ENCODE assay signal across 1 cellular context in the genomic region with DNA sequence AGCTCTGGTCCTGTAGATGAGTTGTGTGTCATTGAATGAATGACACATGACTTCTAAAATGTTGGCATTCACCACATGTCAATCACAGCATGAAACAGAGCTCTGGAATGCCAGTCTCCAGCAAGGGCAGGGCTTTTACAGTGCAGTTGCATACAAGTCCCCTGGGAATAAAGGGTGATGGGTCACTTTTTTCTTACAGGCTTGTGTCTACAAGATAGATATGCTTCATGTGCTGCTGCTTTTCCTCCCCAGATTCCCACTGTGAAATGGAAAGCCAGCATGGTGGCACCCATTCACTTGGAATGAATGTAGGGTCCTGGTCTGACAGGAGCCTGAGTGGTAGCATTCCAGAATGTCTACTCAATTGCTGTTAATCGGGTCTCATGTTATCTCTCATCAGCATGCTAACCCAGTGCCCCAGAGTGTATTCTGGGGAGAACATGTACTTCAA.
TF ChIP-seq lines count a peak whose summit lies in the region.

No MANE protein-coding gene starts in this region.

TF ChIP-seq in WTC11, 78 proteins besides CTCF, POLR2A, EP300 and RAD21 (continued from another document):
- TF ChIP-seq, protein P1, sequence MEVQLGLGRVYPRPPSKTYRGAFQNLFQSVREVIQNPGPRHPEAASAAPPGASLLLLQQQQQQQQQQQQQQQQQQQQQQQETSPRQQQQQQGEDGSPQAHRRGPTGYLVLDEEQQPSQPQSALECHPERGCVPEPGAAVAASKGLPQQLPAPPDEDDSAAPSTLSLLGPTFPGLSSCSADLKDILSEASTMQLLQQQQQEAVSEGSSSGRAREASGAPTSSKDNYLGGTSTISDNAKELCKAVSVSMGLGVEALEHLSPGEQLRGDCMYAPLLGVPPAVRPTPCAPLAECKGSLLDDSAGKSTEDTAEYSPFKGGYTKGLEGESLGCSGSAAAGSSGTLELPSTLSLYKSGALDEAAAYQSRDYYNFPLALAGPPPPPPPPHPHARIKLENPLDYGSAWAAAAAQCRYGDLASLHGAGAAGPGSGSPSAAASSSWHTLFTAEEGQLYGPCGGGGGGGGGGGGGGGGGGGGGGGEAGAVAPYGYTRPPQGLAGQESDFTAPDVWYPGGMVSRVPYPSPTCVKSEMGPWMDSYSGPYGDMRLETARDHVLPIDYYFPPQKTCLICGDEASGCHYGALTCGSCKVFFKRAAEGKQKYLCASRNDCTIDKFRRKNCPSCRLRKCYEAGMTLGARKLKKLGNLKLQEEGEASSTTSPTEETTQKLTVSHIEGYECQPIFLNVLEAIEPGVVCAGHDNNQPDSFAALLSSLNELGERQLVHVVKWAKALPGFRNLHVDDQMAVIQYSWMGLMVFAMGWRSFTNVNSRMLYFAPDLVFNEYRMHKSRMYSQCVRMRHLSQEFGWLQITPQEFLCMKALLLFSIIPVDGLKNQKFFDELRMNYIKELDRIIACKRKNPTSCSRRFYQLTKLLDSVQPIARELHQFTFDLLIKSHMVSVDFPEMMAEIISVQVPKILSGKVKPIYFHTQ (CRISPR knock-in tag; IDR thresholded peaks at IDR 0.05), result no peak
- TF ChIP-seq, protein P2, sequence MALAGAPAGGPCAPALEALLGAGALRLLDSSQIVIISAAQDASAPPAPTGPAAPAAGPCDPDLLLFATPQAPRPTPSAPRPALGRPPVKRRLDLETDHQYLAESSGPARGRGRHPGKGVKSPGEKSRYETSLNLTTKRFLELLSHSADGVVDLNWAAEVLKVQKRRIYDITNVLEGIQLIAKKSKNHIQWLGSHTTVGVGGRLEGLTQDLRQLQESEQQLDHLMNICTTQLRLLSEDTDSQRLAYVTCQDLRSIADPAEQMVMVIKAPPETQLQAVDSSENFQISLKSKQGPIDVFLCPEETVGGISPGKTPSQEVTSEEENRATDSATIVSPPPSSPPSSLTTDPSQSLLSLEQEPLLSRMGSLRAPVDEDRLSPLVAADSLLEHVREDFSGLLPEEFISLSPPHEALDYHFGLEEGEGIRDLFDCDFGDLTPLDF (CRISPR knock-in tag; IDR thresholded peaks at IDR 0.05), result no peak
- TF ChIP-seq SOX15 (CRISPR knock-in tag; IDR thresholded peaks at IDR 0.05) (no peak), SP1 (CRISPR knock-in tag; conservative IDR thresholded peaks at IDR 0.05) (no peak), HMGA2 (CRISPR knock-in tag; IDR thresholded peaks at IDR 0.05) (no peak), ZNF317 (CRISPR knock-in tag; IDR thresholded peaks at IDR 0.05; ENCODE audit: borderline replicate concordance, low read depth) (no peak)
- TF ChIP-seq, protein P3, sequence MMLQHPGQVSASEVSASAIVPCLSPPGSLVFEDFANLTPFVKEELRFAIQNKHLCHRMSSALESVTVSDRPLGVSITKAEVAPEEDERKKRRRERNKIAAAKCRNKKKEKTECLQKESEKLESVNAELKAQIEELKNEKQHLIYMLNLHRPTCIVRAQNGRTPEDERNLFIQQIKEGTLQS (CRISPR knock-in tag; conservative IDR thresholded peaks at IDR 0.05), result no peak
- TF ChIP-seq, protein P4, sequence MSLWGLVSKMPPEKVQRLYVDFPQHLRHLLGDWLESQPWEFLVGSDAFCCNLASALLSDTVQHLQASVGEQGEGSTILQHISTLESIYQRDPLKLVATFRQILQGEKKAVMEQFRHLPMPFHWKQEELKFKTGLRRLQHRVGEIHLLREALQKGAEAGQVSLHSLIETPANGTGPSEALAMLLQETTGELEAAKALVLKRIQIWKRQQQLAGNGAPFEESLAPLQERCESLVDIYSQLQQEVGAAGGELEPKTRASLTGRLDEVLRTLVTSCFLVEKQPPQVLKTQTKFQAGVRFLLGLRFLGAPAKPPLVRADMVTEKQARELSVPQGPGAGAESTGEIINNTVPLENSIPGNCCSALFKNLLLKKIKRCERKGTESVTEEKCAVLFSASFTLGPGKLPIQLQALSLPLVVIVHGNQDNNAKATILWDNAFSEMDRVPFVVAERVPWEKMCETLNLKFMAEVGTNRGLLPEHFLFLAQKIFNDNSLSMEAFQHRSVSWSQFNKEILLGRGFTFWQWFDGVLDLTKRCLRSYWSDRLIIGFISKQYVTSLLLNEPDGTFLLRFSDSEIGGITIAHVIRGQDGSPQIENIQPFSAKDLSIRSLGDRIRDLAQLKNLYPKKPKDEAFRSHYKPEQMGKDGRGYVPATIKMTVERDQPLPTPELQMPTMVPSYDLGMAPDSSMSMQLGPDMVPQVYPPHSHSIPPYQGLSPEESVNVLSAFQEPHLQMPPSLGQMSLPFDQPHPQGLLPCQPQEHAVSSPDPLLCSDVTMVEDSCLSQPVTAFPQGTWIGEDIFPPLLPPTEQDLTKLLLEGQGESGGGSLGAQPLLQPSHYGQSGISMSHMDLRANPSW (CRISPR knock-in tag; conservative IDR thresholded peaks at IDR 0.05; ENCODE audit: low read depth), result no peak
